ENCODE assay signal across 17 cellular contexts in genomic region chr19:41221514-41222205, GRCh38. TPM values are rescaled to one million over a fixed set of nuclear protein-coding genes. Genes with fewer than 3 reads are reported as not detected.
DNase-seq lines count a peak whose midpoint lies in the region; ATAC-seq and TF ChIP-seq lines count a peak whose summit lies in the region.
"Had no signal": no experiment of that assay in that cellular context is flagged by ENCODE, and none has a peak within 500 bp of the region (broad histone marks: within the 10 kb centered on the region; RNA-seq: fewer than 3 reads in every experiment).

No MANE protein-coding gene starts in this region.

- CTCF ChIA-PET in WTC11 (lab: Charles Lee): interaction anchor here (0.6 to 1.6 kb wide), 2 partner anchors 17 to 59 kb away, joined by 5 to 6 read pairs; no protein-coding TSS in a partner anchor

- POLR2A ChIA-PET in WTC11 (lab: Charles Lee): no interaction called here

- peaks cover 9% of the 10 kb centered on the region for H3K36me3 Mint-ChIP-seq in WTC11

- TF ChIP-seq POLR2A in GM18505 (IDR thresholded peaks at IDR 0.05; ENCODE audit: borderline replicate concordance, extremely low read depth, insufficient read depth, insufficient read length): no peak

- H3K27ac ChIP-seq in skin epidermis: peak overlapping the region in 11 of 21 experiments; percentile 31 to 99 (median 88)
- H3K27ac ChIP-seq: BLaER1 treated with 17β-estradiol and CSF1 and Interleukin-3, amounts not matched to agents 10 nM and 100 nM; pancreas; SJCRH30; VCaP had no signal

- TF ChIP-seq CTCF in WTC11 (IDR thresholded peaks at IDR 0.05): no peak
- no peak for TF ChIP-seq CTCF in foreskin fibroblast (IDR thresholded peaks at IDR 0.05; ENCODE audit: low read depth, low read length)

- DNase-seq in D341Med (ENCODE audit: low spot score) (peak; percentile 32), WTC11 (ENCODE audit: low spot score) (no peak), foreskin fibroblast (no peak), nucleus accumbens (lab: John Stamatoyannopoulos, UW) (no peak), MV-4-11 (lab: John Stamatoyannopoulos, UW) (no peak)
- DNase-seq: effector CD8-positive, alpha-beta T cell; lower lobe of right lung; NCI-H1436; NCI-H526 treated with DMSO at 0.1 percent for 48 hours; pancreas; SJCRH30; stimulated activated CD4-positive, alpha-beta T cell treated with anti-CD3 and anti-CD28 coated beads, Interleukin-1b, Interleukin-23, amount 100 ng/mL, for 48 hours had no signal

- H3K27ac Mint-ChIP-seq in WTC11: peak overlapping the region; percentile 32; the same call in 1 of the 2 replicates

- peaks cover 59% of the 10 kb centered on the region for H3K4me1 Mint-ChIP-seq in WTC11

- H3K4me3 Mint-ChIP-seq in WTC11: no peak overlapping the region

- no peak for ATAC-seq in WTC11
- ATAC-seq in GM19023 (IDR thresholded peaks at IDR 0.05; ENCODE audit: unreplicated experiment): no peak
- no peak for ATAC-seq in GM18505 (IDR thresholded peaks at IDR 0.05; ENCODE audit: unreplicated experiment)
- ATAC-seq: lower lobe of right lung, pancreas had no signal

- H3K4me3 ChIP-seq in foreskin fibroblast (ENCODE audit: low read depth in 1 of 2, low read length in 2 of 2) (peak overlapping the region; percentile 96), skin epidermis (no peak overlapping the region)
- H3K4me3 ChIP-seq: BLaER1 treated with 17β-estradiol and CSF1 and Interleukin-3, amounts not matched to agents 10 nM and 100 nM; SJCRH30 had no signal

- no peaks in the 10 kb centered on the region for H3K9me3 Mint-ChIP-seq in WTC11

- no peaks in the 10 kb centered on the region for H3K27me3 Mint-ChIP-seq in WTC11 (ENCODE audit: low read depth)

TF ChIP-seq in WTC11, 78 proteins besides CTCF, POLR2A, EP300 and RAD21:
- TF ChIP-seq, protein P1, sequence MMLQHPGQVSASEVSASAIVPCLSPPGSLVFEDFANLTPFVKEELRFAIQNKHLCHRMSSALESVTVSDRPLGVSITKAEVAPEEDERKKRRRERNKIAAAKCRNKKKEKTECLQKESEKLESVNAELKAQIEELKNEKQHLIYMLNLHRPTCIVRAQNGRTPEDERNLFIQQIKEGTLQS (CRISPR knock-in tag; conservative IDR thresholded peaks at IDR 0.05): no peak
- TF ChIP-seq RELA (CRISPR knock-in tag; IDR thresholded peaks at IDR 0.05; ENCODE audit: borderline replicate concordance): no peak
- no peak for TF ChIP-seq NR3C1 (CRISPR knock-in tag; conservative IDR thresholded peaks at IDR 0.05; ENCODE audit: low read depth)
- no peak for TF ChIP-seq ATF6 (CRISPR knock-in tag; IDR thresholded peaks at IDR 0.05)
- TF ChIP-seq, protein P2, sequence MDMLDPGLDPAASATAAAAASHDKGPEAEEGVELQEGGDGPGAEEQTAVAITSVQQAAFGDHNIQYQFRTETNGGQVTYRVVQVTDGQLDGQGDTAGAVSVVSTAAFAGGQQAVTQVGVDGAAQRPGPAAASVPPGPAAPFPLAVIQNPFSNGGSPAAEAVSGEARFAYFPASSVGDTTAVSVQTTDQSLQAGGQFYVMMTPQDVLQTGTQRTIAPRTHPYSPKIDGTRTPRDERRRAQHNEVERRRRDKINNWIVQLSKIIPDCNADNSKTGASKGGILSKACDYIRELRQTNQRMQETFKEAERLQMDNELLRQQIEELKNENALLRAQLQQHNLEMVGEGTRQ (CRISPR knock-in tag; IDR thresholded peaks at IDR 0.05): no peak
- no peak for TF ChIP-seq GABPB1 (CRISPR knock-in tag; IDR thresholded peaks at IDR 0.05)
- no peak for TF ChIP-seq CBFB (CRISPR knock-in tag; IDR thresholded peaks at IDR 0.05; ENCODE audit: low read depth)
- TF ChIP-seq MXD4 (CRISPR knock-in tag; IDR thresholded peaks at IDR 0.05; ENCODE audit: borderline replicate concordance): no peak
- TF ChIP-seq ELF4 (CRISPR knock-in tag; IDR thresholded peaks at IDR 0.05; ENCODE audit: low read depth): no peak
- TF ChIP-seq, protein P3, sequence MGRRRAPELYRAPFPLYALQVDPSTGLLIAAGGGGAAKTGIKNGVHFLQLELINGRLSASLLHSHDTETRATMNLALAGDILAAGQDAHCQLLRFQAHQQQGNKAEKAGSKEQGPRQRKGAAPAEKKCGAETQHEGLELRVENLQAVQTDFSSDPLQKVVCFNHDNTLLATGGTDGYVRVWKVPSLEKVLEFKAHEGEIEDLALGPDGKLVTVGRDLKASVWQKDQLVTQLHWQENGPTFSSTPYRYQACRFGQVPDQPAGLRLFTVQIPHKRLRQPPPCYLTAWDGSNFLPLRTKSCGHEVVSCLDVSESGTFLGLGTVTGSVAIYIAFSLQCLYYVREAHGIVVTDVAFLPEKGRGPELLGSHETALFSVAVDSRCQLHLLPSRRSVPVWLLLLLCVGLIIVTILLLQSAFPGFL (CRISPR knock-in tag; IDR thresholded peaks at IDR 0.05; ENCODE audit: borderline replicate concordance): no peak
- no peak for TF ChIP-seq OVOL2 (CRISPR knock-in tag; IDR thresholded peaks at IDR 0.05; ENCODE audit: borderline replicate concordance)
- TF ChIP-seq FOXK1 (CRISPR knock-in tag; IDR thresholded peaks at IDR 0.05): no peak
- no peak for TF ChIP-seq SMAD3 (CRISPR knock-in tag; IDR thresholded peaks at IDR 0.05; ENCODE audit: borderline replicate concordance)
- TF ChIP-seq FOXP1 (CRISPR knock-in tag; IDR thresholded peaks at IDR 0.05; ENCODE audit: borderline replicate concordance): no peak
- no peak for TF ChIP-seq ZNF138 (CRISPR knock-in tag; conservative IDR thresholded peaks at IDR 0.05)

RNA-seq across cellular contexts. Expression of gene AXL, which starts 2.6 kb away (rescaled TPM):
- total RNA-seq in WTC11 (2021): 25.0 to 27.3 TPM (median 27.0 TPM) in 3 replicates

RNA-seq across cellular contexts. Expression of gene CYP2S1, which starts 28.6 kb away (rescaled TPM):
- 173 to 191 TPM (median 188 TPM) in 3 replicates for total RNA-seq in WTC11 (2021)
- total RNA-seq: SJCRH30 had no signal

RNA-seq across cellular contexts. Expression of gene HNRNPUL1, which starts 42.5 kb away (rescaled TPM):
- total RNA-seq in WTC11 (2021): 246 to 282 TPM (median 257 TPM) in 3 replicates

Comparison
In these comparisons a context has a peak if more than half of its experiments do, and no peak if none do; other contexts are left out.
1. H3K4me3 ChIP-seq: peak in foreskin fibroblast (2 of 2); none in skin epidermis (0 of 7).